In genomic region chr2:138059487-138059886, GRCh38 we compare ENCODE assay signal across 22 cellular contexts.
DNase-seq lines count a peak whose midpoint lies in the region; ATAC-seq, FAIRE-seq and TF ChIP-seq lines count a peak whose summit lies in the region.
"Had no signal": no experiment of that assay in that cellular context is flagged by ENCODE, and none has a peak within 500 bp of the region (broad histone marks: within the 10 kb centered on the region; RNA-seq: fewer than 3 reads in every experiment).

No MANE protein-coding gene starts in this region.

- H3K4me1 ChIP-seq in RWPE2 (ENCODE audit: insufficient read depth, poor library complexity, severe bottlenecking) (peaks cover 12% of the 10 kb centered on the region), endothelial cell of umbilical vein (ENCODE audit: control insufficient read depth, extremely low read depth, insufficient read depth, low read length) (peaks cover 10% of the 10 kb centered on the region), mesenchymal stem cell (ENCODE audit: control insufficient read depth, insufficient read depth, low read depth, low read length) (no peaks in the 10 kb centered on the region), vagina (no peaks in the 10 kb centered on the region), adrenal gland (replicated peaks in 1 of 2) (peaks cover 6 to 10% of the 10 kb centered on the region in 2 donors), Caco-2 (peaks cover 18% of the 10 kb centered on the region; the same call in 1 of the 2 replicates)
- H3K4me1 ChIP-seq: HAP-1 had no signal

- no peaks in the 10 kb centered on the region for H3K36me3 Mint-ChIP-seq in Caco-2 (ENCODE audit: insufficient read depth, unreplicated experiment)
- H3K36me3 Mint-ChIP-seq: natural killer cell treated with Interleukin-12 subunit alpha and Interleukin-12 subunit beta and Interleukin-15 and Interleukin-18, amount 100 ng/mL, for 72 hours; T-cell had no signal

- DNase-seq in DMS53 (lab: John Stamatoyannopoulos, UW) = peak; percentile 46
- no peak for DNase-seq in DMS53 treated with DMSO at 0.1 percent for 48 hours (lab: John Stamatoyannopoulos, UW; ENCODE audit: unreplicated experiment)
- DNase-seq in RWPE2 (ENCODE audit: low spot score) = no peak
- peak; percentile 1 for DNase-seq in endothelial cell of umbilical vein (ENCODE audit: low read depth, low spot score)
- peak; percentile 34 for DNase-seq in mesenchymal stem cell
- DNase-seq in vagina (ENCODE audit: extremely low spot score in 2 of 2) = no peak
- DNase-seq in adrenal gland = no peak
- no peak for DNase-seq in Caco-2
- DNase-seq: activated gamma-delta T cell; amniotic stem cell; effector memory CD8-positive, alpha-beta T cell; GDM1; stimulated activated CD4-positive, alpha-beta T cell treated with anti-CD3 and anti-CD28 coated beads, Interleukin-4, amount 100 ng/mL, for 24 hours; T-cell had no signal

- no peak overlapping the region for H3K4me3 Mint-ChIP-seq in Caco-2 (ENCODE audit: unreplicated experiment)
- H3K4me3 Mint-ChIP-seq: effector memory CD8-positive, alpha-beta T cell; natural killer cell treated with Interleukin-12 subunit alpha and Interleukin-12 subunit beta and Interleukin-15 and Interleukin-18, amount 100 ng/mL, for 72 hours; T-cell had no signal

- POLR2A ChIA-PET in endothelial cell of umbilical vein (lab: Charles Lee) (no interaction called here), Caco-2 (lab: Charles Lee) (no interaction called here)

- H3K4me1 Mint-ChIP-seq in Caco-2 (ENCODE audit: low read depth, unreplicated experiment) = no peaks in the 10 kb centered on the region
- H3K4me1 Mint-ChIP-seq: T-cell had no signal

- H2BK12ac ChIP-seq in mesenchymal stem cell (ENCODE audit: low read length in 2 of 2) = no peak overlapping the region

- H3K9ac ChIP-seq in endothelial cell of umbilical vein (replicated peaks; ENCODE audit: extremely low read depth, insufficient read depth, low read length) (no peak overlapping the region), mesenchymal stem cell (ENCODE audit: low read length) (peak overlapping the region; percentile 65)

- peaks cover 3% of the 10 kb centered on the region for H3K9me1 ChIP-seq in endothelial cell of umbilical vein (replicated peaks; ENCODE audit: control insufficient read depth, extremely low read depth, insufficient read depth, low read length)

- H2BK15ac ChIP-seq in mesenchymal stem cell (ENCODE audit: low read depth, poor library complexity, severe bottlenecking) = no peak overlapping the region

- H2BK5ac ChIP-seq in mesenchymal stem cell (ENCODE audit: low read depth, low read length, poor library complexity, severe bottlenecking) = no peak overlapping the region

- intact Hi-C loops in endothelial cell of umbilical vein (cut with micrococcal nuclease) (no loop called here), vagina (cut with DNase I) (no loop called here), adrenal gland (cut with DNase I) (no loop called here), Caco-2 (cut with micrococcal nuclease; ENCODE audit: unreplicated experiment) (no loop called here)

- no peaks in the 10 kb centered on the region for H3K9me3 Mint-ChIP-seq in Caco-2 (ENCODE audit: unreplicated experiment)
- H3K9me3 Mint-ChIP-seq: T-cell had no signal

- no peak overlapping the region for H2AFZ ChIP-seq in endothelial cell of umbilical vein (ENCODE audit: low read depth, low read length)
- no peak overlapping the region for H2AFZ ChIP-seq in mesenchymal stem cell (ENCODE audit: low read depth, low read length)

- WGBS in mesenchymal stem cell = no CpG with 5 or more reads among the region's 1 CpG
- 20 to 35% (median 32%) methylated on average over 1 of the region's 1 CpG for WGBS in adrenal gland, 4 donors

- no peaks in the 10 kb centered on the region for H3K27me3 Mint-ChIP-seq in Caco-2 (ENCODE audit: insufficient read depth, unreplicated experiment)
- H3K27me3 Mint-ChIP-seq: effector memory CD8-positive, alpha-beta T cell; natural killer cell treated with Interleukin-12 subunit alpha and Interleukin-12 subunit beta and Interleukin-15 and Interleukin-18, amount 100 ng/mL, for 72 hours; progenitor cell of endocrine pancreas; T-cell had no signal

- H3K27me3 ChIP-seq in RWPE2 (ENCODE audit: insufficient read depth, poor library complexity, severe bottlenecking) = no peaks in the 10 kb centered on the region
- no peaks in the 10 kb centered on the region for H3K27me3 ChIP-seq in endothelial cell of umbilical vein (ENCODE audit: control insufficient read depth in 2 of 2, insufficient read depth in 2 of 2, low read length in 2 of 2)
- no peaks in the 10 kb centered on the region for H3K27me3 ChIP-seq in mesenchymal stem cell (ENCODE audit: control insufficient read depth in 1 of 2, insufficient read depth in 1 of 2, low read length in 2 of 2)
- no peaks in the 10 kb centered on the region for H3K27me3 ChIP-seq in vagina
- H3K27me3 ChIP-seq in adrenal gland = no peaks in the 10 kb centered on the region
- no peaks in the 10 kb centered on the region for H3K27me3 ChIP-seq in Caco-2 (replicated peaks; ENCODE audit: control insufficient read depth, insufficient read depth, low read length)
- H3K27me3 ChIP-seq: MG63 had no signal

- H2BK120ac ChIP-seq in mesenchymal stem cell (ENCODE audit: low read depth, low read length) = no peak overlapping the region

- no peaks in the 10 kb centered on the region for H3K79me2 ChIP-seq in endothelial cell of umbilical vein (ENCODE audit: control insufficient read depth, insufficient read depth, low read length)

- H3K27ac ChIP-seq in RWPE2 (ENCODE audit: poor library complexity, severe bottlenecking) (peak overlapping the region; percentile 48), endothelial cell of umbilical vein (ENCODE audit: insufficient read depth, low read depth, low read length) (no peak overlapping the region), mesenchymal stem cell (ENCODE audit: low read length, poor library complexity, severe bottlenecking) (no peak overlapping the region), vagina (no peak overlapping the region), adrenal gland (no peak overlapping the region)
- H3K27ac ChIP-seq: 22Rv1, VCaP had no signal

- H3K36me3 ChIP-seq in RWPE2 (ENCODE audit: low read depth) (no peaks in the 10 kb centered on the region), endothelial cell of umbilical vein (ENCODE audit: control insufficient read depth in 2 of 2, extremely low read depth in 1 of 2, insufficient read depth in 2 of 2, low read length in 2 of 2) (no peaks in the 10 kb centered on the region), mesenchymal stem cell (ENCODE audit: control insufficient read depth in 1 of 2, insufficient read depth in 2 of 2, low read depth in 1 of 2, low read length in 2 of 2) (no peaks in the 10 kb centered on the region), vagina (no peaks in the 10 kb centered on the region), adrenal gland (replicated peaks in 1 of 2) (no peaks in the 10 kb centered on the region), Caco-2 (ENCODE audit: control insufficient read depth, insufficient read depth, low read length) (no peaks in the 10 kb centered on the region)
- H3K36me3 ChIP-seq: HAP-1, MG63 had no signal

- no TSS peak for BruUV-seq in endothelial cell of umbilical vein (replicated peaks; lab: Mats Ljungman, UMichigan)
- no TSS peak for BruUV-seq in Caco-2 (replicated peaks; lab: Mats Ljungman, UMichigan)

- no peak overlapping the region for H3K4me3 ChIP-seq in RWPE2 (ENCODE audit: severe bottlenecking)
- no peak overlapping the region for H3K4me3 ChIP-seq in endothelial cell of umbilical vein (replicated peaks in 1 of 3; ENCODE audit: insufficient read depth in 1 of 3, low read depth in 1 of 3, low read length in 3 of 3)
- H3K4me3 ChIP-seq in mesenchymal stem cell (ENCODE audit: insufficient read depth in 1 of 2, low read depth in 1 of 2, low read length in 2 of 2) = peak overlapping the region in 1 of 2 experiments; percentile 34
- no peak overlapping the region for H3K4me3 ChIP-seq in vagina
- H3K4me3 ChIP-seq in adrenal gland = no peak overlapping the region
- no peak overlapping the region for H3K4me3 ChIP-seq in Caco-2 (ENCODE audit: low read depth, low read length)
- H3K4me3 ChIP-seq: HAP-1, MG63, smooth muscle cell had no signal

- FAIRE-seq in endothelial cell of umbilical vein (lab: Jason Lieb, UNC) = no peak
- FAIRE-seq: GM19239 had no signal

- H3K18ac ChIP-seq in mesenchymal stem cell (ENCODE audit: low read depth in 1 of 2, low read length in 2 of 2) = no peak overlapping the region

- CTCF ChIA-PET in endothelial cell of umbilical vein (lab: Charles Lee) (interaction anchor here (2.2 to 2.4 kb wide), 2 partner anchors 27 to 31 kb away, joined by 5 to 7 read pairs; no protein-coding TSS in a partner anchor), Caco-2 (lab: Charles Lee) (no interaction called here)

- TF ChIP-seq POLR2A in endothelial cell of umbilical vein (IDR thresholded peaks at IDR 0.05; ENCODE audit: low read depth, low read length) (no peak), vagina (IDR thresholded peaks at IDR 0.05) (no peak), adrenal gland (IDR thresholded peaks at IDR 0.05) (no peak)

- no peak overlapping the region for H4K91ac ChIP-seq in mesenchymal stem cell (ENCODE audit: low read length)

- H3K23ac ChIP-seq in mesenchymal stem cell (ENCODE audit: low read length in 2 of 2) = no peak overlapping the region

- no peak overlapping the region for H3K14ac ChIP-seq in mesenchymal stem cell (ENCODE audit: low read length in 2 of 2)

- H2AK5ac ChIP-seq in mesenchymal stem cell (ENCODE audit: low read length, severe bottlenecking) = no peak overlapping the region

- no peak overlapping the region for H3K4ac ChIP-seq in mesenchymal stem cell (ENCODE audit: low read depth in 1 of 2, low read length in 2 of 2)

- no peaks in the 10 kb centered on the region for H4K20me1 ChIP-seq in endothelial cell of umbilical vein (replicated peaks; ENCODE audit: control insufficient read depth, extremely low read depth, insufficient read depth, low read length)

- H4K8ac ChIP-seq in mesenchymal stem cell (ENCODE audit: low read length) = no peak overlapping the region

- no peak overlapping the region for H3K4me2 ChIP-seq in endothelial cell of umbilical vein (ENCODE audit: insufficient read depth, low read length)
- no peak overlapping the region for H3K4me2 ChIP-seq in mesenchymal stem cell (ENCODE audit: low read length, poor library complexity, severe bottlenecking)
- H3K4me2 ChIP-seq: smooth muscle cell had no signal

- TF ChIP-seq CTCF in RWPE2 (IDR thresholded peaks at IDR 0.05; ENCODE audit: poor library complexity, severe bottlenecking) = no peak
- no peak for TF ChIP-seq CTCF in endothelial cell of umbilical vein (IDR thresholded peaks at IDR 0.05; ENCODE audit: extremely low read depth in 1 of 2, insufficient read depth in 1 of 2, low read depth in 1 of 2, low read length in 2 of 2)
- TF ChIP-seq CTCF in vagina (IDR thresholded peaks at IDR 0.05) = no peak
- TF ChIP-seq CTCF in adrenal gland (IDR thresholded peaks at IDR 0.05) = no peak
- TF ChIP-seq CTCF in Caco-2 (IDR thresholded peaks at IDR 0.05; ENCODE audit: insufficient read depth in 1 of 2, low read depth in 1 of 2, low read length in 1 of 2, severe bottlenecking in 1 of 2, unreplicated experiment in 1 of 2) = no peak

- H3K9me3 ChIP-seq in RWPE2 (ENCODE audit: severe bottlenecking) (no peaks in the 10 kb centered on the region), endothelial cell of umbilical vein (replicated peaks; ENCODE audit: control insufficient read depth, insufficient read depth, low read length) (no peaks in the 10 kb centered on the region), mesenchymal stem cell (ENCODE audit: control insufficient read depth, low read length) (no peaks in the 10 kb centered on the region), vagina (no peaks in the 10 kb centered on the region), adrenal gland (replicated peaks in 1 of 3) (no peaks in the 10 kb centered on the region), Caco-2 (no peaks in the 10 kb centered on the region)
- H3K9me3 ChIP-seq: HAP-1, MG63 had no signal

- dilution Hi-C loops in endothelial cell of umbilical vein (cut with MboI; ENCODE audit: extremely low pct_ligation_motif_present, low sequenced_read_pairs) = no loop called here

- H3K27ac Mint-ChIP-seq in Caco-2 (ENCODE audit: unreplicated experiment) = no peak overlapping the region
- H3K27ac Mint-ChIP-seq: effector memory CD8-positive, alpha-beta T cell; natural killer cell treated with Interleukin-12 subunit alpha and Interleukin-12 subunit beta and Interleukin-15 and Interleukin-18, amount 100 ng/mL, for 72 hours; progenitor cell of endocrine pancreas; T-cell had no signal

- no peak for ATAC-seq in RWPE2 (ENCODE audit: low read depth)
- ATAC-seq: effector memory CD8-positive, alpha-beta T cell; T-cell had no signal

- H3K79me1 ChIP-seq in mesenchymal stem cell (replicated peaks; ENCODE audit: low read length, poor library complexity, severe bottlenecking) = no peaks in the 10 kb centered on the region

Comparison
In these comparisons a context has a peak if more than half of its experiments do, and no peak if none do; other contexts are left out.
1. DNase-seq: peak in DMS53 (single experiment), endothelial cell of umbilical vein (single experiment) and mesenchymal stem cell (single experiment); none in DMS53 treated with DMSO at 0.1 percent for 48 hours (single experiment), RWPE2 (single experiment), vagina (0 of 2), adrenal gland (0 of 7) and Caco-2 (0 of 2).